8 cellular contexts compared by ENCODE assay signal in genomic region chr3:27721717-27722564, GRCh38. TPM values are rescaled to one million over a fixed set of nuclear protein-coding genes. Genes with fewer than 3 reads are reported as not detected.
DNase-seq lines count a peak whose midpoint lies in the region; ATAC-seq and TF ChIP-seq lines count a peak whose summit lies in the region.

Gene EOMES (minus strand): TSS chr3:27722323. CDS start chr3:27722294, 29 bp downstream.

- H3K27ac Mint-ChIP-seq in activated naive CD8-positive, alpha-beta T cell, result no peak within 1 kb of the TSS

- ATAC-seq in GM21576 (IDR thresholded peaks at IDR 0.05; ENCODE audit: unreplicated experiment), result peak; percentile 62
- ATAC-seq in SK-N-SH treated with all-trans-retinoic acid at 6 μM for 48 hours, result peak; percentile 64
- no peak for ATAC-seq in HG02610 (IDR thresholded peaks at IDR 0.05; ENCODE audit: unreplicated experiment)

- no peaks in the 10 kb centered on the region for H3K9me3 Mint-ChIP-seq in activated naive CD8-positive, alpha-beta T cell (ENCODE audit: low read depth)

- peak within 1 kb of the TSS; percentile 62 for H3K4me3 ChIP-seq in Jurkat, Clone E6-1 (ENCODE audit: low read length)
- H3K4me3 ChIP-seq in iPS-11a (ENCODE audit: low read depth, low read length), result peak within 1 kb of the TSS; percentile 39

- H3K36me3 Mint-ChIP-seq in activated naive CD8-positive, alpha-beta T cell, result peaks cover 4% of the 10 kb centered on the region

- H3K27me3 Mint-ChIP-seq in activated naive CD8-positive, alpha-beta T cell, result peaks cover 31% of the 10 kb centered on the region

- DNase-seq in Daoy (ENCODE audit: low read depth), result peak; percentile 67
- peak; percentile 79 for DNase-seq in Jurkat, Clone E6-1 (ENCODE audit: low read depth, low spot score)
- peak; percentile 49 to 56 for DNase-seq in stimulated activated CD4-positive, alpha-beta T cell treated with anti-CD3 and anti-CD28 coated beads, Interleukin-1b, Interleukin-23, amount 100 ng/mL, for 4 hours (ENCODE audit: low read depth in 2 of 2)

- H3K4me1 Mint-ChIP-seq in activated naive CD8-positive, alpha-beta T cell (ENCODE audit: low read depth), result peaks cover 38% of the 10 kb centered on the region

- H3K4me3 Mint-ChIP-seq in activated naive CD8-positive, alpha-beta T cell, result peak within 1 kb of the TSS; percentile 89

TF ChIP-seq in SK-N-SH treated with all-trans-retinoic acid at 6 μM for 48 hours, 23 proteins besides CTCF, POLR2A, EP300 and RAD21:
- no peak for TF ChIP-seq ZNF8 (CRISPR knock-in tag; IDR thresholded peaks at IDR 0.05)
- no peak for TF ChIP-seq CSDC2 (CRISPR knock-in tag; IDR thresholded peaks at IDR 0.05)
- TF ChIP-seq ZNF565 (CRISPR knock-in tag; conservative IDR thresholded peaks at IDR 0.05; ENCODE audit: low read depth), result no peak
- TF ChIP-seq TCF4 (CRISPR knock-in tag; IDR thresholded peaks at IDR 0.05; ENCODE audit: borderline replicate concordance), result no peak
- TF ChIP-seq CSRNP3 (CRISPR knock-in tag; IDR thresholded peaks at IDR 0.05), result no peak
- TF ChIP-seq TOX (CRISPR knock-in tag; IDR thresholded peaks at IDR 0.05; ENCODE audit: borderline replicate concordance), result no peak
- TF ChIP-seq SNAI2 (CRISPR knock-in tag; IDR thresholded peaks at IDR 0.05), result no peak
- no peak for TF ChIP-seq ZNF70 (CRISPR knock-in tag; IDR thresholded peaks at IDR 0.05)
- TF ChIP-seq CREB5 (CRISPR knock-in tag; IDR thresholded peaks at IDR 0.05; ENCODE audit: low read depth), result no peak
- TF ChIP-seq ESRRG (CRISPR knock-in tag; IDR thresholded peaks at IDR 0.05), result no peak
- no peak for TF ChIP-seq ZC3H10 (CRISPR knock-in tag; IDR thresholded peaks at IDR 0.05)
- TF ChIP-seq POU6F1 (CRISPR knock-in tag; IDR thresholded peaks at IDR 0.05; ENCODE audit: borderline replicate concordance, low read depth), result no peak
- no peak for TF ChIP-seq TSHZ2 (CRISPR knock-in tag; IDR thresholded peaks at IDR 0.05)
- TF ChIP-seq ARNTL (CRISPR knock-in tag; IDR thresholded peaks at IDR 0.05; ENCODE audit: borderline replicate concordance, low read depth), result no peak
- no peak for TF ChIP-seq ZFP30 (CRISPR knock-in tag; IDR thresholded peaks at IDR 0.05)
- TF ChIP-seq GLIS3 (CRISPR knock-in tag; IDR thresholded peaks at IDR 0.05), result no peak

RNA-seq across cellular contexts. Expression of gene EOMES, which starts in this region (rescaled TPM):
- 0.06 and 0.68 TPM in 2 replicates for total RNA-seq in Daoy (2014; rRNA removed; shearing (Covaris generic))
- polyA plus RNA-seq in Jurkat, Clone E6-1 (2012; ENCODE audit: insufficient read depth, insufficient read length), result 3.5 TPM

Comparison
In these comparisons a context has a peak if more than half of its experiments do, and no peak if none do; other contexts are left out.
1. Peak in DNase-seq in Daoy; RNA of the gene not detected or under 1 TPM.